In genomic region chr7:50351267-50351666, GRCh38 we compare ENCODE assay signal across 1 cellular context.
TF ChIP-seq lines count a peak whose summit lies in the region.

No MANE protein-coding gene starts in this region.

TF ChIP-seq in K562, 482 proteins besides CTCF, POLR2A, EP300 and RAD21 (continued from another document):
- TF ChIP-seq CHD4 (IDR thresholded peaks at IDR 0.05; ENCODE audit: insufficient read depth, insufficient replicate concordance, low read depth, low read length, poor library complexity, severe bottlenecking) (no peak), SLC30A9 (CRISPR knock-in tag; IDR thresholded peaks at IDR 0.05) (no peak), FOXK1 (CRISPR knock-in tag; IDR thresholded peaks at IDR 0.05; ENCODE audit: borderline replicate concordance) (no peak), ID3 (CRISPR knock-in tag; IDR thresholded peaks at IDR 0.05) (no peak), ID3 (tag; IDR thresholded peaks at IDR 0.05) (no peak), SPI1 (IDR thresholded peaks at IDR 0.05; ENCODE audit: borderline replicate concordance, low read depth, low read length) (peak; percentile 50; the same call in 1 of the 2 replicates), EZH2 (IDR thresholded peaks at IDR 0.05; ENCODE audit: borderline replicate concordance, low read depth, low read length) (no peak)
